In genomic region chr19:46471116-46471733, GRCh38 we compare ENCODE assay signal across 9 cellular contexts. TPM values are rescaled to one million over a fixed set of nuclear protein-coding genes. Genes with fewer than 3 reads are reported as not detected.
DNase-seq lines count a peak whose midpoint lies in the region; TF ChIP-seq lines count a peak whose summit lies in the region.
"Had no signal": no experiment of that assay in that cellular context is flagged by ENCODE, and none has a peak within 500 bp of the region (broad histone marks: within the 10 kb centered on the region; RNA-seq: fewer than 3 reads in every experiment).

Gene PNMA8A (minus strand): TSS chr19:46471563. CDS start chr19:46471035, 528 bp downstream.

- H3K27ac ChIP-seq in mesendoderm (ENCODE audit: low read depth, low read length): no peak within 1 kb of the TSS

- H3K23ac ChIP-seq in mesendoderm (ENCODE audit: low read length): no peak within 1 kb of the TSS

- no peak within 1 kb of the TSS for H4K8ac ChIP-seq in mesendoderm (ENCODE audit: low read depth, low read length)

- peaks cover 4% of the 10 kb centered on the region for H3K4me1 Mint-ChIP-seq in type B pancreatic cell (ENCODE audit: unreplicated experiment)

- H2AK5ac ChIP-seq in mesendoderm (ENCODE audit: low read length): no peak within 1 kb of the TSS

- WGBS in mesendoderm (ENCODE audit: extremely low coverage, insufficient coverage, low lambda C conversion rate): no CpG with 5 or more reads among the region's 57 CpGs

- no peak within 1 kb of the TSS for H2BK120ac ChIP-seq in mesendoderm (ENCODE audit: low read depth, low read length)

- H2BK15ac ChIP-seq in mesendoderm (replicated peaks; ENCODE audit: low read depth): no peak within 1 kb of the TSS

- H3K27me3 Mint-ChIP-seq in type B pancreatic cell: no peaks in the 10 kb centered on the region

- no peak within 1 kb of the TSS for H3K18ac ChIP-seq in mesendoderm (ENCODE audit: low read length)

- peaks cover 7% of the 10 kb centered on the region for H3K36me3 Mint-ChIP-seq in type B pancreatic cell

- H4K5ac ChIP-seq in mesendoderm (ENCODE audit: low read length): no peak within 1 kb of the TSS

- H2BK5ac ChIP-seq in mesendoderm (ENCODE audit: low read length): no peak within 1 kb of the TSS

- DNase-seq in ELF-1 (ENCODE audit: low read depth, low spot score) (peak; percentile 95), NCI-H510A (lab: John Stamatoyannopoulos, UW) (peak; percentile 64), mesendoderm (peak; percentile 91), type B pancreatic cell (ENCODE audit: extremely low spot score, unreplicated experiment) (peak; percentile 87), SW480 (ENCODE audit: low spot score) (no peak), GF-D8 (lab: John Stamatoyannopoulos, UW) (no peak)
- DNase-seq in activated T-cell treated with anti-CD3 and anti-CD28 coated beads, Interleukin-2, amount 50 U/mL, for 48 hours: no peak

- H3K79me1 ChIP-seq in mesendoderm (ENCODE audit: low read length): no peaks in the 10 kb centered on the region

- H3K9me3 Mint-ChIP-seq in type B pancreatic cell: no peaks in the 10 kb centered on the region

- H3K56ac ChIP-seq in mesendoderm (ENCODE audit: low read length): peak within 1 kb of the TSS; percentile 87

- H3K27me3 ChIP-seq in endocrine pancreas (ENCODE audit: control insufficient read depth, insufficient read depth, low read length): no peaks in the 10 kb centered on the region
- H3K27me3 ChIP-seq in mesendoderm (ENCODE audit: insufficient read depth, low read length, poor library complexity): no peaks in the 10 kb centered on the region

- no peak within 1 kb of the TSS for H3K4ac ChIP-seq in mesendoderm (ENCODE audit: low read depth, low read length)

- H3K4me3 ChIP-seq in endocrine pancreas (ENCODE audit: control insufficient read depth, insufficient read depth, low read length): peak within 1 kb of the TSS; percentile 57
- peak within 1 kb of the TSS; percentile 53 for H3K4me3 ChIP-seq in mesendoderm (ENCODE audit: low read length)

- H3K79me2 ChIP-seq in mesendoderm (ENCODE audit: control insufficient read depth, insufficient read depth, low read length): no peaks in the 10 kb centered on the region

- peak; percentile 45 for TF ChIP-seq CTCF in type B pancreatic cell (conservative IDR thresholded peaks at IDR 0.05)

- H3K36me3 ChIP-seq in endocrine pancreas (ENCODE audit: control insufficient read depth, insufficient read depth, low read length) (no peaks in the 10 kb centered on the region), mesendoderm (ENCODE audit: control insufficient read depth, insufficient read depth, low read length) (no peaks in the 10 kb centered on the region)

- H3K4me1 ChIP-seq in endocrine pancreas (ENCODE audit: control insufficient read depth, insufficient read depth, low read length) (no peaks in the 10 kb centered on the region), mesendoderm (ENCODE audit: control insufficient read depth, low read depth, low read length) (peaks cover 2% of the 10 kb centered on the region)

- peak within 1 kb of the TSS; percentile 56 for H3K4me2 ChIP-seq in mesendoderm (ENCODE audit: low read length)

- H3K27ac Mint-ChIP-seq in type B pancreatic cell: no peak within 1 kb of the TSS

- peak within 1 kb of the TSS; percentile 88 for H3K9ac ChIP-seq in endocrine pancreas (ENCODE audit: control insufficient read depth, insufficient read depth, low read length)
- H3K9ac ChIP-seq in mesendoderm (ENCODE audit: low read length): peak within 1 kb of the TSS; percentile 78

- no peaks in the 10 kb centered on the region for H3K9me3 ChIP-seq in endocrine pancreas (ENCODE audit: control insufficient read depth, low read length)

- H3K4me3 Mint-ChIP-seq in type B pancreatic cell: peak within 1 kb of the TSS; percentile 79

RNA-seq across cellular contexts. Expression of gene PNMA8A, which starts in this region (rescaled TPM):
- 12.5 TPM for polyA plus RNA-seq in mesendoderm (2013, experiment 1 of 2)
- 13.0 TPM for polyA plus RNA-seq in mesendoderm (2013, experiment 2 of 2)
- 6.7 and 21.9 TPM in 2 replicates for total RNA-seq in type B pancreatic cell (ENCODE audit: low replicate concordance)
- total RNA-seq: mononuclear cell had no signal

Comparison
In these comparisons a context has a peak if more than half of its experiments do, and no peak if none do; other contexts are left out.
1. DNase-seq: peak in ELF-1 (single experiment), NCI-H510A (single experiment), mesendoderm (single experiment) and type B pancreatic cell (single experiment); none in SW480 (single experiment), GF-D8 (single experiment) and activated T-cell treated with anti-CD3 and anti-CD28 coated beads, Interleukin-2, amount 50 U/mL, for 48 hours (0 of 2).